Comparison of ENCODE assay signal across 12 cellular contexts in the genomic region with DNA sequence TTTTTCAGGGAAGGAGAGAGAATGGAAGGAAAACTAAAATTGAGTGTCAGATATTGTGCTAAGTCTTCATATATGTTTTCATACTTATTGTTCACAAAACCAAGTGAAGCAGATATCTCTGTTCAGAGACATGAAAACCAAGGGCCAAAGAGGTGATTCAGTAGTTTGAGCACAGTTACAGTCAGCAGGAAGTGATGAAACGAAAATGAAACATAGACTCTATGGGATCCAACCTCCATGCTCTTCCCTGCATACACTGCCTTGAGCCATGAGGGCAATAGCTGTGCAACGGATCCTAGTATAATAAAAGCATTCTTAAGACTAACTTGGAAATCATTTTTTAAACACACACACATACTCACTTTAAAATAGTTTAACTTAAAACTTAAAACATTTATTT. TPM values are rescaled to one million over a fixed set of nuclear protein-coding genes. Genes with fewer than 3 reads are reported as not detected.
A peak's percentile ranks its signal among the peaks of the same experiment; 100 is the strongest.
DNase-seq lines count a peak whose midpoint lies in the region; ATAC-seq, FAIRE-seq and TF ChIP-seq lines count a peak whose summit lies in the region.
"Had no signal": no experiment of that assay in that cellular context is flagged by ENCODE, and none has a peak within 500 bp of the region (broad histone marks: within the 10 kb centered on the region; RNA-seq: fewer than 3 reads in every experiment).

No MANE protein-coding gene starts in this region.

- no TSS peak for BruUV-seq in Caco-2 (replicated peaks; lab: Mats Ljungman, UMichigan)

- CTCF ChIA-PET in Caco-2 (lab: Charles Lee): no interaction called here

- POLR2A ChIA-PET in Caco-2 (lab: Charles Lee): no interaction called here

- H3K4me3 Mint-ChIP-seq in Caco-2 (ENCODE audit: unreplicated experiment): no peak overlapping the region
- H3K4me3 Mint-ChIP-seq: WTC11 had no signal

- no peak overlapping the region for H3K27ac ChIP-seq in tibial nerve
- H3K27ac ChIP-seq: skin epidermis, thoracic aorta had no signal

- peak overlapping the region in 1 of 2 donors; percentile 2 for H3K27ac Mint-ChIP-seq in activated naive CD4-positive, alpha-beta T cell treated with anti-CD3 and anti-CD28 coated beads, Interleukin-2, amount 50 U/mL, for 72 hours
- no peak overlapping the region for H3K27ac Mint-ChIP-seq in Caco-2 (ENCODE audit: unreplicated experiment)
- H3K27ac Mint-ChIP-seq: WTC11 had no signal

- no peaks in the 10 kb centered on the region for H3K4me1 Mint-ChIP-seq in Caco-2 (ENCODE audit: low read depth, unreplicated experiment)
- H3K4me1 Mint-ChIP-seq: WTC11 had no signal

- TF ChIP-seq POLR2A in erythroblast (IDR thresholded peaks at IDR 0.05; ENCODE audit: low read length) (no peak), tibial nerve (IDR thresholded peaks at IDR 0.05) (no peak)

- H3K27me3 ChIP-seq in tibial nerve (no peaks in the 10 kb centered on the region), Caco-2 (replicated peaks; ENCODE audit: control insufficient read depth, insufficient read depth, low read length) (no peaks in the 10 kb centered on the region)

- no peaks in the 10 kb centered on the region for H3K36me3 ChIP-seq in tibial nerve
- no peaks in the 10 kb centered on the region for H3K36me3 ChIP-seq in Caco-2 (ENCODE audit: control insufficient read depth, insufficient read depth, low read length)
- H3K36me3 ChIP-seq: thoracic aorta had no signal

- intact Hi-C loops in Caco-2 (cut with micrococcal nuclease; ENCODE audit: unreplicated experiment): no loop called here

- H3K9me3 ChIP-seq in tibial nerve (no peaks in the 10 kb centered on the region), Caco-2 (no peaks in the 10 kb centered on the region)
- H3K9me3 ChIP-seq: thoracic aorta had no signal

- TF ChIP-seq CTCF in tibial nerve (IDR thresholded peaks at IDR 0.05) (no peak), Caco-2 (IDR thresholded peaks at IDR 0.05; ENCODE audit: insufficient read depth in 1 of 2, low read depth in 1 of 2, low read length in 1 of 2, severe bottlenecking in 1 of 2, unreplicated experiment in 1 of 2) (no peak)

- no peak for FAIRE-seq in RCC 7860 (lab: Jason Lieb, UNC)

- no peaks in the 10 kb centered on the region for H3K4me1 ChIP-seq in tibial nerve
- H3K4me1 ChIP-seq in Caco-2: no peaks in the 10 kb centered on the region

- peaks cover 0 to 8% of the 10 kb centered on the region in 2 donors for H3K36me3 Mint-ChIP-seq in activated naive CD4-positive, alpha-beta T cell treated with anti-CD3 and anti-CD28 coated beads, Interleukin-2, amount 50 U/mL, for 72 hours
- H3K36me3 Mint-ChIP-seq in Caco-2 (ENCODE audit: insufficient read depth, unreplicated experiment): no peaks in the 10 kb centered on the region
- H3K36me3 Mint-ChIP-seq: WTC11 had no signal

- no peak for TF ChIP-seq EP300 in tibial nerve (IDR thresholded peaks at IDR 0.05)

- no peak for DNase-seq in activated naive CD4-positive, alpha-beta T cell treated with anti-CD3 and anti-CD28 coated beads, Interleukin-2, amount 50 U/mL, for 72 hours (ENCODE audit: low spot score in 2 of 2)
- DNase-seq in activated naive CD4-positive, alpha-beta T cell treated with anti-CD3 and anti-CD28 coated beads, Interleukin-2, amount 50 U/mL, for 16 hours: no peak
- peak; percentile 8 for DNase-seq in RCC 7860 (ENCODE audit: low spot score)
- DNase-seq in erythroblast (lab: John Stamatoyannopoulos, UW): peak; percentile 46 to 75
- DNase-seq in stromal cell of bone marrow (ENCODE audit: low read depth): peak; percentile 12
- DNase-seq in cerebellar nuclear complex (lab: John Stamatoyannopoulos, UW): no peak
- no peak for DNase-seq in tibial nerve (ENCODE audit: low spot score in 2 of 2)
- no peak for DNase-seq in Caco-2
- DNase-seq: NCI-H2107 had no signal

- H3K4me3 ChIP-seq in tibial nerve (no peak overlapping the region), Caco-2 (ENCODE audit: low read depth, low read length) (no peak overlapping the region)
- H3K4me3 ChIP-seq: skin epidermis, thoracic aorta had no signal

- peak; percentile 62 to 68 for ATAC-seq in activated naive CD4-positive, alpha-beta T cell treated with anti-CD3 and anti-CD28 coated beads, Interleukin-2, amount 50 U/mL, for 72 hours
- ATAC-seq: WTC11 had no signal

- 43 to 51% methylated on average over 2 of the region's 2 CpGs for WGBS in tibial nerve, 2 donors

- peaks cover 0 to 9% of the 10 kb centered on the region in 2 donors for H3K9me3 Mint-ChIP-seq in activated naive CD4-positive, alpha-beta T cell treated with anti-CD3 and anti-CD28 coated beads, Interleukin-2, amount 50 U/mL, for 72 hours
- no peaks in the 10 kb centered on the region for H3K9me3 Mint-ChIP-seq in Caco-2 (ENCODE audit: unreplicated experiment)
- H3K9me3 Mint-ChIP-seq: WTC11 had no signal

- peaks cover 3% of the 10 kb centered on the region for H3K27me3 Mint-ChIP-seq in Caco-2 (ENCODE audit: insufficient read depth, unreplicated experiment)

RNA-seq across cellular contexts. Expression of a gene that starts 28.0 kb away (rescaled TPM):
- total RNA-seq in activated naive CD4-positive, alpha-beta T cell treated with anti-CD3 and anti-CD28 coated beads, Interleukin-2, amount 50 U/mL, for 72 hours: under 1 TPM; 0.14 to 0.39 TPM
- 1 to 10 TPM in 3 of 4 donors, under 1 TPM in 1; 0.59 to 2.4 (median 1.5) TPM for total RNA-seq in tibial nerve
- 0.19 and 0.23 TPM in 2 replicates for total RNA-seq in Caco-2 (2022)

Comparison
In these comparisons a context has a peak if more than half of its experiments do, and no peak if none do; other contexts are left out.
1. DNase-seq: peak in RCC 7860 (single experiment), erythroblast (2 of 2) and stromal cell of bone marrow (single experiment); none in activated naive CD4-positive, alpha-beta T cell treated with anti-CD3 and anti-CD28 coated beads, Interleukin-2, amount 50 U/mL, for 72 hours (0 of 2), activated naive CD4-positive, alpha-beta T cell treated with anti-CD3 and anti-CD28 coated beads, Interleukin-2, amount 50 U/mL, for 16 hours (single experiment), cerebellar nuclear complex (0 of 2), tibial nerve (0 of 2) and Caco-2 (0 of 2).